Comparison of ENCODE assay signal across 36 cellular contexts in genomic region chr11:129576652-129577051, GRCh38.
"Had no signal": no experiment of that assay in that cellular context is flagged by ENCODE, and none has a peak within 500 bp of the region (broad histone marks: within the 10 kb centered on the region; RNA-seq: fewer than 3 reads in every experiment).

No MANE protein-coding gene starts in this region.

- FAIRE-seq: endometrium, endothelial cell of umbilical vein, frontal cortex had no signal

- H3K9me3 ChIP-seq: adrenal gland, body of pancreas, colonic mucosa had no signal

- H3K36me3 ChIP-seq: adrenal gland, cardiac muscle cell, colonic mucosa, WERI-Rb-1 had no signal

- H3K27ac ChIP-seq: adrenal gland, body of pancreas, cardiac muscle cell, colonic mucosa, epithelial cell of prostate, WERI-Rb-1 had no signal

- H3K4me1 Mint-ChIP-seq: activated B cell treated with CpG ODN at 0.5 μM for 24 hours; activated CD4-positive, alpha-beta T cell treated with anti-CD3 and anti-CD28 coated beads for 36 hours; activated CD4-positive, alpha-beta T cell treated with anti-CD3 and anti-CD28 coated beads, Interleukin-2, amount 10 ng/mL, durations not matched to agents 24 days and 14 days; activated CD8-positive, alpha-beta memory T cell treated with anti-CD3 and anti-CD28 coated beads, Interleukin-2, amount 10 ng/mL, durations not matched to agents 7 days and 5 days; activated naive CD4-positive, alpha-beta T cell treated with anti-CD3 and anti-CD28 coated beads, Interleukin-2, amount 50 U/mL, for 24 hours; activated naive CD8-positive, alpha-beta T cell treated with anti-CD3 and anti-CD28 coated beads for 36 hours; activated naive CD8-positive, alpha-beta T cell treated with anti-CD3 and anti-CD28 coated beads, Interleukin-2, amount 50 U/mL, for 24 hours; T-helper 17 cell had no signal

- H3K27me3 Mint-ChIP-seq: activated B cell treated with CpG ODN at 0.5 μM for 24 hours; activated CD4-positive, alpha-beta memory T cell treated with anti-CD3 and anti-CD28 coated beads for 36 hours; activated CD4-positive, alpha-beta T cell treated with anti-CD3 and anti-CD28 coated beads, Interleukin-2, amount 10 ng/mL, durations not matched to agents 24 days and 14 days; activated CD8-positive, alpha-beta memory T cell treated with anti-CD3 and anti-CD28 coated beads, Interleukin-2, amount 10 ng/mL, durations not matched to agents 7 days and 5 days; activated naive CD8-positive, alpha-beta T cell treated with anti-CD3 and anti-CD28 coated beads for 36 hours; activated naive CD8-positive, alpha-beta T cell treated with anti-CD3 and anti-CD28 coated beads, Interleukin-2, amount 50 U/mL, for 24 hours; T-helper 17 cell had no signal

- H3K27ac Mint-ChIP-seq: activated B cell treated with CpG ODN at 0.5 μM for 24 hours; activated CD4-positive, alpha-beta memory T cell treated with anti-CD3 and anti-CD28 coated beads for 36 hours; activated CD4-positive, alpha-beta T cell treated with anti-CD3 and anti-CD28 coated beads for 36 hours; activated CD4-positive, alpha-beta T cell treated with anti-CD3 and anti-CD28 coated beads, Interleukin-2, amount 10 ng/mL, durations not matched to agents 24 days and 14 days; activated CD8-positive, alpha-beta memory T cell treated with anti-CD3 and anti-CD28 coated beads, Interleukin-2, amount 10 ng/mL, durations not matched to agents 7 days and 5 days; activated CD8-positive, alpha-beta T cell treated with anti-CD3 and anti-CD28 coated beads, Interleukin-2, amount 10 ng/mL, durations not matched to agents 7 days and 5 days; activated naive CD4-positive, alpha-beta T cell treated with anti-CD3 and anti-CD28 coated beads for 36 hours; activated naive CD4-positive, alpha-beta T cell treated with anti-CD3 and anti-CD28 coated beads, Interleukin-2, amount 50 U/mL, for 24 hours; activated naive CD8-positive, alpha-beta T cell treated with anti-CD3 and anti-CD28 coated beads for 36 hours; activated naive CD8-positive, alpha-beta T cell treated with anti-CD3 and anti-CD28 coated beads, Interleukin-2, amount 50 U/mL, for 24 hours; activated T-helper 1 cell treated with anti-CD3 and anti-CD28 coated beads, Interleukin-12 subunit alpha, Interleukin-12 subunit beta, Interleukin-2, Interleukin-4 antibody, amounts not matched to agents 30 ng/mL and 10 ng/mL and 1 ng/mL, durations not matched to agents 14 hours and 24 hours and 36 hours; activated T-helper 2 cell treated with anti-CD3 and anti-CD28 coated beads, Interferon-gamma antibody, Interleukin-2, Interleukin-4, amounts not matched to agents 10 μg/mL and 5 μg/mL and 100 μg/mL, durations not matched to agents 14 hours and 24 hours and 36 hours; T-helper 17 cell; T-helper 2 cell treated with Interferon-gamma antibody and Interleukin-4, amounts not matched to agents 5 μg/mL and 100 μg/mL, for 36 hours had no signal

- H3K4me3 ChIP-seq: adrenal gland, body of pancreas, cardiac muscle cell, colonic mucosa had no signal

- H3K9me3 Mint-ChIP-seq: activated naive CD4-positive, alpha-beta T cell treated with anti-CD3 and anti-CD28 coated beads, Interleukin-2, amount 50 U/mL, for 24 hours had no signal

- H3K36me3 Mint-ChIP-seq: activated CD4-positive, alpha-beta memory T cell treated with anti-CD3 and anti-CD28 coated beads for 36 hours; activated CD8-positive, alpha-beta memory T cell treated with anti-CD3 and anti-CD28 coated beads, Interleukin-2, amount 10 ng/mL, durations not matched to agents 7 days and 5 days; activated naive CD4-positive, alpha-beta T cell treated with anti-CD3 and anti-CD28 coated beads, Interleukin-2, amount 50 U/mL, for 24 hours; activated naive CD8-positive, alpha-beta T cell treated with anti-CD3 and anti-CD28 coated beads for 36 hours had no signal

- DNase-seq: activated B cell treated with CpG ODN at 0.5 μM for 24 hours; activated CD4-positive, alpha-beta memory T cell treated with anti-CD3 and anti-CD28 coated beads for 36 hours; activated CD4-positive, alpha-beta T cell treated with anti-CD3 and anti-CD28 coated beads for 36 hours; activated CD4-positive, alpha-beta T cell treated with anti-CD3 and anti-CD28 coated beads, Interleukin-2, amount 10 ng/mL, durations not matched to agents 24 days and 14 days; activated CD4-positive, CD25-positive, alpha-beta regulatory T cell treated with anti-CD3 and anti-CD28 coated beads, Interleukin-2, amount 50 U/mL, for 72 hours; activated CD8-positive, alpha-beta memory T cell treated with anti-CD3 and anti-CD28 coated beads, Interleukin-2, amount 10 ng/mL, durations not matched to agents 7 days and 5 days; activated CD8-positive, alpha-beta memory T cell treated with anti-CD3 and anti-CD28 coated beads, Interleukin-2, amount 50 U/mL, for 4 hours; activated CD8-positive, alpha-beta T cell treated with anti-CD3 and anti-CD28 coated beads, Interleukin-2, amount 10 ng/mL, durations not matched to agents 7 days and 5 days; activated effector memory CD4-positive, alpha-beta T cell treated with anti-CD3 and anti-CD28 coated beads, Interleukin-2, amount 50 U/mL, for 16 hours; activated naive CD4-positive, alpha-beta T cell treated with anti-CD3 and anti-CD28 coated beads for 36 hours; activated naive CD8-positive, alpha-beta T cell treated with anti-CD3 and anti-CD28 coated beads for 36 hours; activated naive CD8-positive, alpha-beta T cell treated with anti-CD3 and anti-CD28 coated beads, Interleukin-2, amount 50 U/mL, for 24 hours; activated T-cell treated with anti-CD3 and anti-CD28 coated beads, Interleukin-2, amount 50 U/mL, for 1 hour; activated T-cell treated with anti-CD3 and anti-CD28 coated beads, Interleukin-2, amount 50 U/mL, for 48 hours; adrenal gland; amygdala; aorta; body of pancreas; central memory CD4-positive, alpha-beta T cell; cerebellar nuclear complex; colonic mucosa; effector CD8-positive, alpha-beta T cell; foreskin fibroblast; T-helper 1 cell; T-helper 17 cell; T1000; WERI-Rb-1 had no signal

- H3K27me3 ChIP-seq: adrenal gland, body of pancreas, cardiac muscle cell, colonic mucosa had no signal

- H3K4me1 ChIP-seq: adrenal gland, body of pancreas, colonic mucosa had no signal

- ATAC-seq: activated CD4-positive, alpha-beta T cell treated with anti-CD3 and anti-CD28 coated beads for 36 hours; activated CD8-positive, alpha-beta memory T cell treated with anti-CD3 and anti-CD28 coated beads, Interleukin-2, amount 10 ng/mL, durations not matched to agents 7 days and 5 days; activated CD8-positive, alpha-beta T cell treated with anti-CD3 and anti-CD28 coated beads, Interleukin-2, amount 10 ng/mL, durations not matched to agents 7 days and 5 days; activated naive CD8-positive, alpha-beta T cell treated with anti-CD3 and anti-CD28 coated beads, Interleukin-2, amount 50 U/mL, for 24 hours; body of pancreas; T-helper 17 cell had no signal

- H3K4me3 Mint-ChIP-seq: activated B cell treated with CpG ODN at 0.5 μM for 24 hours; activated CD4-positive, alpha-beta memory T cell treated with anti-CD3 and anti-CD28 coated beads for 36 hours; activated CD4-positive, alpha-beta T cell treated with anti-CD3 and anti-CD28 coated beads for 36 hours; activated CD4-positive, alpha-beta T cell treated with anti-CD3 and anti-CD28 coated beads, Interleukin-2, amount 10 ng/mL, durations not matched to agents 24 days and 14 days; activated CD8-positive, alpha-beta memory T cell treated with anti-CD3 and anti-CD28 coated beads, Interleukin-2, amount 10 ng/mL, durations not matched to agents 7 days and 5 days; activated CD8-positive, alpha-beta T cell treated with anti-CD3 and anti-CD28 coated beads, Interleukin-2, amount 10 ng/mL, durations not matched to agents 7 days and 5 days; activated naive CD4-positive, alpha-beta T cell treated with anti-CD3 and anti-CD28 coated beads for 36 hours; activated naive CD4-positive, alpha-beta T cell treated with anti-CD3 and anti-CD28 coated beads, Interleukin-2, amount 50 U/mL, for 24 hours; activated naive CD8-positive, alpha-beta T cell treated with anti-CD3 and anti-CD28 coated beads for 36 hours; activated naive CD8-positive, alpha-beta T cell treated with anti-CD3 and anti-CD28 coated beads, Interleukin-2, amount 50 U/mL, for 24 hours; activated T-helper 1 cell treated with anti-CD3 and anti-CD28 coated beads, Interleukin-12 subunit alpha, Interleukin-12 subunit beta, Interleukin-2, Interleukin-4 antibody, amounts not matched to agents 30 ng/mL and 10 ng/mL and 1 ng/mL, durations not matched to agents 14 hours and 24 hours and 36 hours; T-helper 17 cell; T-helper 2 cell treated with Interferon-gamma antibody and Interleukin-4, amounts not matched to agents 5 μg/mL and 100 μg/mL, for 36 hours had no signal
